Comparison of ENCODE assay signal across 17 cellular contexts in the genomic region with DNA sequence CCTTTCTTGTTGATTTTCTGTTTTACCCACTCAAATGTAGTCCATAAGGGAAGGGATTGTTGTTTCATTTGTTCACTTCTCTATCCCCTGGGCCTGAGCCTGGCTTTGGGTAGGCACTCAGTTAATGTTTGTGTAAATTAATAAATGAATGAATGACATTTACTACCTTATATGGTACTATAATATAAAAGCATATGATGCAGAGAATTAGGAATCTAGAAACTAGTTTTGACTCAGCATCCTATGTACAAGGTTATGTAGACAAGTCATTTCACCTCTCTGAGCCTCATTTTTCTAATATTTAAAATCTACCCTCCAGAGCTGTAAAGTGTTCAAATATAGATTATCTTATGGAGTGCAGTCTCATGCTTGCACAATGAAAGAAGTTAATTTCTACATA.
DNase-seq lines count a peak whose midpoint lies in the region; ATAC-seq and TF ChIP-seq lines count a peak whose summit lies in the region.
"Had no signal": no experiment of that assay in that cellular context is flagged by ENCODE, and none has a peak within 500 bp of the region (broad histone marks: within the 10 kb centered on the region; RNA-seq: fewer than 3 reads in every experiment).

No MANE protein-coding gene starts in this region.

- ATAC-seq in GM18858 (IDR thresholded peaks at IDR 0.05; ENCODE audit: unreplicated experiment): peak; percentile 85
- peak; percentile 78 for ATAC-seq in GM19351 (IDR thresholded peaks at IDR 0.05; ENCODE audit: unreplicated experiment)
- peak; percentile 66 for ATAC-seq in HG02973 (IDR thresholded peaks at IDR 0.05; ENCODE audit: unreplicated experiment)
- ATAC-seq in CD4-positive, alpha-beta T cell (ENCODE audit: poor library complexity): no peak
- ATAC-seq: gastroesophageal sphincter had no signal

- peaks cover 7% of the 10 kb centered on the region for H3K36me3 Mint-ChIP-seq in activated T-helper 1 cell treated with anti-CD3 and anti-CD28 coated beads, Interleukin-12 subunit alpha, Interleukin-12 subunit beta, Interleukin-2, Interleukin-4 antibody, amounts not matched to agents 30 ng/mL and 10 ng/mL and 1 ng/mL, durations not matched to agents 14 hours and 24 hours and 36 hours (ENCODE audit: low read depth)
- H3K36me3 Mint-ChIP-seq in CD4-positive, alpha-beta T cell (ENCODE audit: low read depth): no peaks in the 10 kb centered on the region

- CTCF ChIA-PET in CD4-positive, alpha-beta T cell (lab: Charles Lee): no interaction called here

- no peak for TF ChIP-seq CTCF in GM13977 (IDR thresholded peaks at IDR 0.05; ENCODE audit: extremely low read depth, insufficient read depth, missing control alignments)
- no peak for TF ChIP-seq CTCF in CD4-positive, alpha-beta T cell (IDR thresholded peaks at IDR 0.05)

- no peak overlapping the region for H3K4me3 Mint-ChIP-seq in activated T-helper 1 cell treated with anti-CD3 and anti-CD28 coated beads, Interleukin-12 subunit alpha, Interleukin-12 subunit beta, Interleukin-2, Interleukin-4 antibody, amounts not matched to agents 30 ng/mL and 10 ng/mL and 1 ng/mL, durations not matched to agents 14 hours and 24 hours and 36 hours
- no peak overlapping the region for H3K4me3 Mint-ChIP-seq in CD4-positive, alpha-beta T cell
- H3K4me3 Mint-ChIP-seq: nephron had no signal

- H3K27ac Mint-ChIP-seq in activated T-helper 1 cell treated with anti-CD3 and anti-CD28 coated beads, Interleukin-12 subunit alpha, Interleukin-12 subunit beta, Interleukin-2, Interleukin-4 antibody, amounts not matched to agents 30 ng/mL and 10 ng/mL and 1 ng/mL, durations not matched to agents 14 hours and 24 hours and 36 hours: peak overlapping the region; percentile 19
- no peak overlapping the region for H3K27ac Mint-ChIP-seq in CD4-positive, alpha-beta T cell
- H3K27ac Mint-ChIP-seq: nephron had no signal

- intact Hi-C loops in activated T-helper 1 cell treated with anti-CD3 and anti-CD28 coated beads, Interleukin-12 subunit alpha, Interleukin-12 subunit beta, Interleukin-2, Interleukin-4 antibody, amounts not matched to agents 30 ng/mL and 10 ng/mL and 1 ng/mL, durations not matched to agents 14 hours and 24 hours and 36 hours (cut with micrococcal nuclease): loop anchor here (1.0 kb wide), 1 partner anchor 10 kb away; no protein-coding TSS in a partner anchor
- intact Hi-C loops in CD4-positive, alpha-beta T cell (cut with DNase I, micrococcal nuclease): no loop called here

- H3K27ac ChIP-seq in CD4-positive, alpha-beta T cell (ENCODE audit: low read depth, low read length): no peak overlapping the region
- H3K27ac ChIP-seq: BLaER1, gastroesophageal sphincter, Peyer's patch had no signal

- H3K9me3 Mint-ChIP-seq in activated T-helper 1 cell treated with anti-CD3 and anti-CD28 coated beads, Interleukin-12 subunit alpha, Interleukin-12 subunit beta, Interleukin-2, Interleukin-4 antibody, amounts not matched to agents 30 ng/mL and 10 ng/mL and 1 ng/mL, durations not matched to agents 14 hours and 24 hours and 36 hours: no peaks in the 10 kb centered on the region
- H3K9me3 Mint-ChIP-seq in CD4-positive, alpha-beta T cell: no peaks in the 10 kb centered on the region
- H3K9me3 Mint-ChIP-seq: nephron had no signal

- no peaks in the 10 kb centered on the region for H3K27me3 ChIP-seq in CD4-positive, alpha-beta T cell (ENCODE audit: control insufficient read depth, insufficient read depth, low read length)
- H3K27me3 ChIP-seq: BLaER1, gastroesophageal sphincter, Peyer's patch had no signal

- POLR2A ChIA-PET in CD4-positive, alpha-beta T cell (lab: Charles Lee): interaction anchor here (1.2 kb wide), 1 partner anchor 68 kb away, joined by 3 read pairs; no protein-coding TSS in a partner anchor

- DNase-seq in activated T-helper 1 cell treated with anti-CD3 and anti-CD28 coated beads, Interleukin-12 subunit alpha, Interleukin-12 subunit beta, Interleukin-2, Interleukin-4 antibody, amounts not matched to agents 30 ng/mL and 10 ng/mL and 1 ng/mL, durations not matched to agents 14 hours and 24 hours and 36 hours (ENCODE audit: low spot score): no peak
- no peak for DNase-seq in GM13977 (ENCODE audit: low spot score)
- no peak for DNase-seq in CD4-positive, alpha-beta T cell
- no peak for DNase-seq in NCI-H2107 (lab: John Stamatoyannopoulos, UW)
- DNase-seq in NCI-H1694 (lab: John Stamatoyannopoulos, UW): no peak
- DNase-seq: amniotic stem cell; DMS53; NCI-H2081 treated with DMSO at 0.1 percent for 48 hours; NCI-H69; Peyer's patch; stimulated activated CD4-positive, alpha-beta T cell treated with anti-CD3 and anti-CD28 coated beads, Interleukin-15, amount 100 ng/mL, for 24 hours had no signal

- no peaks in the 10 kb centered on the region for H3K27me3 Mint-ChIP-seq in activated T-helper 1 cell treated with anti-CD3 and anti-CD28 coated beads, Interleukin-12 subunit alpha, Interleukin-12 subunit beta, Interleukin-2, Interleukin-4 antibody, amounts not matched to agents 30 ng/mL and 10 ng/mL and 1 ng/mL, durations not matched to agents 14 hours and 24 hours and 36 hours (ENCODE audit: insufficient read depth)
- no peaks in the 10 kb centered on the region for H3K27me3 Mint-ChIP-seq in CD4-positive, alpha-beta T cell

- no peaks in the 10 kb centered on the region for H3K9me3 ChIP-seq in CD4-positive, alpha-beta T cell (ENCODE audit: control insufficient read depth, low read length)
- H3K9me3 ChIP-seq: BLaER1, gastroesophageal sphincter, Peyer's patch had no signal

- peaks cover 32% of the 10 kb centered on the region for H3K4me1 Mint-ChIP-seq in activated T-helper 1 cell treated with anti-CD3 and anti-CD28 coated beads, Interleukin-12 subunit alpha, Interleukin-12 subunit beta, Interleukin-2, Interleukin-4 antibody, amounts not matched to agents 30 ng/mL and 10 ng/mL and 1 ng/mL, durations not matched to agents 14 hours and 24 hours and 36 hours (ENCODE audit: low read depth)
- no peaks in the 10 kb centered on the region for H3K4me1 Mint-ChIP-seq in CD4-positive, alpha-beta T cell (ENCODE audit: low read depth)
- H3K4me1 Mint-ChIP-seq: nephron had no signal

- in situ Hi-C loops in GM13977 (cut with MboI; ENCODE audit: low pct_unique_long_range_greater_than_20kb, low sequenced_read_pairs, unreplicated experiment): no loop called here
